1 cellular context compared by ENCODE assay signal in genomic region chr3:125915792-125916375, GRCh38.
TF ChIP-seq lines count a peak whose summit lies in the region.
"Not testable (repeated sequence)": the region's sequence is repeated elsewhere in the genome, so short reads cannot be mapped to it uniquely, and the experiment has no call there.

No MANE protein-coding gene starts in this region.

TF ChIP-seq in HepG2, 621 proteins besides CTCF, POLR2A, EP300 and RAD21 (continued from another document):
- TF ChIP-seq ZBTB26 (CRISPR knock-in tag; IDR thresholded peaks at IDR 0.05; ENCODE audit: borderline replicate concordance) (0 out of 2 replicates have a peak, but pooled peaks have one; percentile 0), CCDC6 (CRISPR knock-in tag; IDR thresholded peaks at IDR 0.05) (0 out of 2 replicates have a peak, but pooled peaks have one; percentile 15), DR1 (CRISPR knock-in tag; IDR thresholded peaks at IDR 0.05) (peak; percentile 16; the same call in 1 of the 2 replicates), SAP130 (CRISPR knock-in tag; IDR thresholded peaks at IDR 0.05; ENCODE audit: low read depth) (peak; percentile 36; the same call in 1 of the 2 replicates), GABPB1 (CRISPR knock-in tag; IDR thresholded peaks at IDR 0.05) (peak; percentile 63; the same call in 1 of the 2 replicates), KDM2A (CRISPR knock-in tag; IDR thresholded peaks at IDR 0.05; ENCODE audit: borderline replicate concordance, low read depth) (0 out of 2 replicates have a peak, but pooled peaks have one; percentile 8), GABPA (CRISPR knock-in tag; IDR thresholded peaks at IDR 0.05; ENCODE audit: low read depth) (0 out of 2 replicates have a peak, but pooled peaks have one; percentile 21), NFYB (CRISPR knock-in tag; IDR thresholded peaks at IDR 0.05) (peak; percentile 57), MNT (IDR thresholded peaks at IDR 0.05) (0 out of 2 replicates have a peak, but pooled peaks have one; percentile 3), SP1 (CRISPR knock-in tag; IDR thresholded peaks at IDR 0.05) (peak; percentile 56), SP5 (CRISPR knock-in tag; IDR thresholded peaks at IDR 0.05; ENCODE audit: borderline replicate concordance, low read depth) (peak; percentile 7; the same call in 1 of the 2 replicates)
- TF ChIP-seq, protein P1, sequence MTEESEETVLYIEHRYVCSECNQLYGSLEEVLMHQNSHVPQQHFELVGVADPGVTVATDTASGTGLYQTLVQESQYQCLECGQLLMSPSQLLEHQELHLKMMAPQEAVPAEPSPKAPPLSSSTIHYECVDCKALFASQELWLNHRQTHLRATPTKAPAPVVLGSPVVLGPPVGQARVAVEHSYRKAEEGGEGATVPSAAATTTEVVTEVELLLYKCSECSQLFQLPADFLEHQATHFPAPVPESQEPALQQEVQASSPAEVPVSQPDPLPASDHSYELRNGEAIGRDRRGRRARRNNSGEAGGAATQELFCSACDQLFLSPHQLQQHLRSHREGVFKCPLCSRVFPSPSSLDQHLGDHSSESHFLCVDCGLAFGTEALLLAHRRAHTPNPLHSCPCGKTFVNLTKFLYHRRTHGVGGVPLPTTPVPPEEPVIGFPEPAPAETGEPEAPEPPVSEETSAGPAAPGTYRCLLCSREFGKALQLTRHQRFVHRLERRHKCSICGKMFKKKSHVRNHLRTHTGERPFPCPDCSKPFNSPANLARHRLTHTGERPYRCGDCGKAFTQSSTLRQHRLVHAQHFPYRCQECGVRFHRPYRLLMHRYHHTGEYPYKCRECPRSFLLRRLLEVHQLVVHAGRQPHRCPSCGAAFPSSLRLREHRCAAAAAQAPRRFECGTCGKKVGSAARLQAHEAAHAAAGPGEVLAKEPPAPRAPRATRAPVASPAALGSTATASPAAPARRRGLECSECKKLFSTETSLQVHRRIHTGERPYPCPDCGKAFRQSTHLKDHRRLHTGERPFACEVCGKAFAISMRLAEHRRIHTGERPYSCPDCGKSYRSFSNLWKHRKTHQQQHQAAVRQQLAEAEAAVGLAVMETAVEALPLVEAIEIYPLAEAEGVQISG (CRISPR knock-in tag; IDR thresholded peaks at IDR 0.05), result 0 out of 2 replicates have a peak, but pooled peaks have one; percentile 20
- TF ChIP-seq, protein P2, sequence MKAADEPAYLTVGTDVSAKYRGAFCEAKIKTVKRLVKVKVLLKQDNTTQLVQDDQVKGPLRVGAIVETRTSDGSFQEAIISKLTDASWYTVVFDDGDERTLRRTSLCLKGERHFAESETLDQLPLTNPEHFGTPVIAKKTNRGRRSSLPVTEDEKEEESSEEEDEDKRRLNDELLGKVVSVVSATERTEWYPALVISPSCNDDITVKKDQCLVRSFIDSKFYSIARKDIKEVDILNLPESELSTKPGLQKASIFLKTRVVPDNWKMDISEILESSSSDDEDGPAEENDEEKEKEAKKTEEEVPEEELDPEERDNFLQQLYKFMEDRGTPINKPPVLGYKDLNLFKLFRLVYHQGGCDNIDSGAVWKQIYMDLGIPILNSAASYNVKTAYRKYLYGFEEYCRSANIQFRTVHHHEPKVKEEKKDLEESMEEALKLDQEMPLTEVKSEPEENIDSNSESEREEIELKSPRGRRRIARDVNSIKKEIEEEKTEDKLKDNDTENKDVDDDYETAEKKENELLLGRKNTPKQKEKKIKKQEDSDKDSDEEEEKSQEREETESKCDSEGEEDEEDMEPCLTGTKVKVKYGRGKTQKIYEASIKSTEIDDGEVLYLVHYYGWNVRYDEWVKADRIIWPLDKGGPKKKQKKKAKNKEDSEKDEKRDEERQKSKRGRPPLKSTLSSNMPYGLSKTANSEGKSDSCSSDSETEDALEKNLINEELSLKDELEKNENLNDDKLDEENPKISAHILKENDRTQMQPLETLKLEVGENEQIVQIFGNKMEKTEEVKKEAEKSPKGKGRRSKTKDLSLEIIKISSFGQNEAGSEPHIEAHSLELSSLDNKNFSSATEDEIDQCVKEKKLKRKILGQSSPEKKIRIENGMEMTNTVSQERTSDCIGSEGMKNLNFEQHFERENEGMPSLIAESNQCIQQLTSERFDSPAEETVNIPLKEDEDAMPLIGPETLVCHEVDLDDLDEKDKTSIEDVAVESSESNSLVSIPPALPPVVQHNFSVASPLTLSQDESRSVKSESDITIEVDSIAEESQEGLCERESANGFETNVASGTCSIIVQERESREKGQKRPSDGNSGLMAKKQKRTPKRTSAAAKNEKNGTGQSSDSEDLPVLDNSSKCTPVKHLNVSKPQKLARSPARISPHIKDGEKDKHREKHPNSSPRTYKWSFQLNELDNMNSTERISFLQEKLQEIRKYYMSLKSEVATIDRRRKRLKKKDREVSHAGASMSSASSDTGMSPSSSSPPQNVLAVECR (CRISPR knock-in tag; IDR thresholded peaks at IDR 0.05; ENCODE audit: borderline replicate concordance), result 0 out of 2 replicates have a peak, but pooled peaks have one; percentile 11
- TF ChIP-seq, protein P3, sequence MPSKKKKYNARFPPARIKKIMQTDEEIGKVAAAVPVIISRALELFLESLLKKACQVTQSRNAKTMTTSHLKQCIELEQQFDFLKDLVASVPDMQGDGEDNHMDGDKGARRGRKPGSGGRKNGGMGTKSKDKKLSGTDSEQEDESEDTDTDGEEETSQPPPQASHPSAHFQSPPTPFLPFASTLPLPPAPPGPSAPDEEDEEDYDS (CRISPR knock-in tag; IDR thresholded peaks at IDR 0.05), result peak; percentile 36; the same call in 1 of the 2 replicates
- TF ChIP-seq GABPA (IDR thresholded peaks at IDR 0.05; ENCODE audit: low read depth, low read length); SP1 (IDR thresholded peaks at IDR 0.05): not testable (repeated sequence)
